Comparison of ENCODE assay signal across 26 cellular contexts in the genomic region with DNA sequence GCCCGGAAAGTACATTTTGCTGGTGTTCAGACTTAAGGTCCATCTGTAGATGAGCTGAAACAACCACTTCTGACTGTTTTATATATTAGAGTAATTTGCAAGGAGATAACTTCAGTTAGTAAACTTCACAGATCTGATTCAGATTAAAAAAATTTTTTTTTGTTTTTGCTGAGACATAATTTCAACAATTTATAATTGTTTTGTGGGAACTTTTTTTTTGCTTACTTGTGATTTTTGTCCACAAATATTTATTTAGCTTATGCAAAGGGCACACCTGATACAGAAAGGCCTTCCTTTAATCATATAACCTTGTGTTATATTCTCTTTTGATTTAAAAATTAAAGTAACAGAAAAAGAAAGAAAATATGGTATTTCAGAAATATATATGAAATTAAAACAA. TPM values are rescaled to one million over a fixed set of nuclear protein-coding genes. Genes with fewer than 3 reads are reported as not detected.
"Had no signal": no experiment of that assay in that cellular context is flagged by ENCODE, and none has a peak within 500 bp of the region (broad histone marks: within the 10 kb centered on the region; RNA-seq: fewer than 3 reads in every experiment).

No MANE protein-coding gene starts in this region.

- DNase-seq: activated CD4-positive, alpha-beta T cell treated with anti-CD3 and anti-CD28 coated beads, Interleukin-2, amount 10 ng/mL, durations not matched to agents 24 days and 14 days; activated CD4-positive, alpha-beta T cell treated with anti-CD3 and anti-CD28 coated beads, Interleukin-2, amount 50 U/mL, for 4 hours; activated CD8-positive, alpha-beta T cell treated with anti-CD3 and anti-CD28 coated beads for 36 hours; activated effector memory CD4-positive, alpha-beta T cell treated with anti-CD3 and anti-CD28 coated beads, Interleukin-2, amount 50 U/mL, for 16 hours; activated naive CD4-positive, alpha-beta T cell; activated naive CD4-positive, alpha-beta T cell treated with anti-CD3 and anti-CD28 coated beads, Interleukin-2, amount 50 U/mL, for 16 hours; activated naive CD8-positive, alpha-beta T cell treated with anti-CD3 and anti-CD28 coated beads for 36 hours; activated T-cell treated with anti-CD3 and anti-CD28 coated beads, Interleukin-2, amount 50 U/mL, for 1 hour; activated T-cell treated with anti-CD3 and anti-CD28 coated beads, Interleukin-2, amount 50 U/mL, for 72 hours; amniotic stem cell; MG63; NCI-H1048; NCI-H1694; NCI-H1930; NCI-H2081 treated with DMSO at 0.1 percent for 48 hours; NCI-H226; NCI-H446 treated with DMSO at 0.1 percent for 48 hours; NK-92 treated with Interleukin-12 subunit alpha and Interleukin-12 subunit beta, amount 100 ng/mL, for 24 hours; PC-9; SIG-M5 had no signal

- H3K9me3 ChIP-seq: ascending aorta, MG63 had no signal

- H3K27ac ChIP-seq: ascending aorta, cardiac muscle cell, PC-9, RWPE1 had no signal

- H3K36me3 ChIP-seq: ascending aorta, cardiac muscle cell, MG63 had no signal

- H3K4me1 ChIP-seq: ascending aorta had no signal

- H3K4me2 ChIP-seq: PC-9 had no signal

- H2AFZ ChIP-seq: PC-9 had no signal

- ATAC-seq: activated CD8-positive, alpha-beta T cell treated with anti-CD3 and anti-CD28 coated beads for 36 hours; activated T-cell treated with anti-CD3 and anti-CD28 coated beads, Interleukin-2, amount 50 U/mL, for 72 hours; activated T-helper 17 cell treated with anti-CD3 and anti-CD28 coated beads, Interleukin-2, amount 50 U/mL, for 72 hours; Right ventricle myocardium inferior had no signal

- H3K27me3 ChIP-seq: ascending aorta, cardiac muscle cell, MG63 had no signal

- H3K4me3 ChIP-seq: ascending aorta, cardiac muscle cell, MG63, PC-9 had no signal

RNA-seq across cellular contexts. Expression of a gene that starts 9.6 kb away (rescaled TPM):
- total RNA-seq: activated CD4-positive, alpha-beta T cell treated with anti-CD3 and anti-CD28 coated beads, Interleukin-2, amount 10 ng/mL, durations not matched to agents 24 days and 14 days; activated CD8-positive, alpha-beta memory T cell treated with anti-CD3 and anti-CD28 coated beads for 36 hours; activated CD8-positive, alpha-beta T cell treated with anti-CD3 and anti-CD28 coated beads for 36 hours; activated naive CD8-positive, alpha-beta T cell treated with anti-CD3 and anti-CD28 coated beads for 36 hours; activated T-helper 17 cell treated with anti-CD3 and anti-CD28 coated beads, Interleukin-2, amount 50 U/mL, for 72 hours had no signal
